16 cellular contexts compared by ENCODE assay signal in the genomic region with DNA sequence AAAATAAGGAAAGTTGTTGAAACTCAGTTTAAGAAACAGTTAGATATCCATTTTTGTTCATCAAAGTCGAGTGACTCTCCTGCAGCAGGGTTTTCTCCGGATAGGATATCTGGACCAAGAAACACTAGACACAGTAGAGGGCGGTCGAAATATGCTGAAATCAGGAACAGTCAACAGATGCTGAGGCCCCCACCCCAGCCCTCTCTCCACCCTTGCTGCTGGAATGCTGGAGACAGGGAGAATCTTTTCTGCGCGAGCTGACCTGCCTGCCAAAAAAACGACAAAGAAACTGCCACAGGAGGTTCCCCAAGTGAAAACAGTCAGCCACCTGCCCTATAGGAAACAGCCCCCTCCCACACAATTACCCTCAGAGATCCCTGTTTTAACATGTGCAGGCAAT. TPM values are rescaled to one million over a fixed set of nuclear protein-coding genes. Genes with fewer than 3 reads are reported as not detected.
"Had no signal": no experiment of that assay in that cellular context is flagged by ENCODE, and none has a peak within 500 bp of the region (broad histone marks: within the 10 kb centered on the region; RNA-seq: fewer than 3 reads in every experiment).

No MANE protein-coding gene starts in this region.

- H3K27ac ChIP-seq: brain microvascular endothelial cell, sigmoid colon had no signal

- H3K27ac Mint-ChIP-seq: activated naive CD8-positive, alpha-beta T cell treated with anti-CD3 and anti-CD28 coated beads for 36 hours; natural killer cell had no signal

- DNase-seq: activated CD4-positive, alpha-beta T cell treated with anti-CD3 and anti-CD28 coated beads, Interleukin-2, amount 50 U/mL, for 4 hours; activated gamma-delta T cell treated with Interleukin-2 at 50 U/mL for 16 hours; activated naive CD8-positive, alpha-beta T cell treated with anti-CD3 and anti-CD28 coated beads for 36 hours; activated T-cell treated with anti-CD3 and anti-CD28 coated beads, Interleukin-2, amount 50 U/mL, for 4 hours; brain microvascular endothelial cell; dermis blood vessel endothelial cell; erythroblast; foreskin fibroblast; left colon; mucosa of descending colon; natural killer cell; sigmoid colon; stimulated activated CD4-positive, alpha-beta T cell treated with anti-CD3 and anti-CD28 coated beads, Interleukin-2, amount 100 ng/mL, for 48 hours had no signal

- H3K4me3 ChIP-seq: mucosa of descending colon, sigmoid colon had no signal

- H3K4me3 Mint-ChIP-seq: activated naive CD8-positive, alpha-beta T cell treated with anti-CD3 and anti-CD28 coated beads for 36 hours; activated T-cell treated with anti-CD3 and anti-CD28 coated beads, Interleukin-2, amount 50 U/mL, for 4 hours; natural killer cell had no signal

- H3K27me3 ChIP-seq: brain microvascular endothelial cell had no signal

- H3K36me3 ChIP-seq: brain microvascular endothelial cell, sigmoid colon had no signal

- H3K9me3 ChIP-seq: mucosa of descending colon, sigmoid colon had no signal

- ATAC-seq: activated CD4-positive, CD25-positive, alpha-beta regulatory T cell treated with anti-CD3 and anti-CD28 coated beads, Interleukin-2, amount 50 U/mL, for 24 hours; activated T-cell treated with anti-CD3 and anti-CD28 coated beads, Interleukin-2, amount 50 U/mL, for 4 hours; left colon; mucosa of descending colon; natural killer cell had no signal

- H3K9me3 Mint-ChIP-seq: natural killer cell had no signal

RNA-seq across cellular contexts. Expression of gene IL13, which starts 4.3 kb away (rescaled TPM):
- total RNA-seq: dermis blood vessel endothelial cell, left colon, mucosa of descending colon, osteoblast, pulmonary artery endothelial cell, sigmoid colon had no signal

RNA-seq across cellular contexts. Expression of gene IL4, which starts 20.1 kb away (rescaled TPM):
- total RNA-seq: activated naive CD8-positive, alpha-beta T cell treated with anti-CD3 and anti-CD28 coated beads for 36 hours; dermis blood vessel endothelial cell; left colon; mucosa of descending colon; osteoblast; pulmonary artery endothelial cell; sigmoid colon had no signal
- polyA plus RNA-seq: sigmoid colon had no signal
